Comparison of ENCODE assay signal across 26 cellular contexts in genomic region chr3:77066829-77067228, GRCh38. TPM values are rescaled to one million over a fixed set of nuclear protein-coding genes. Genes with fewer than 3 reads are reported as not detected.
"Had no signal": no experiment of that assay in that cellular context is flagged by ENCODE, and none has a peak within 500 bp of the region (broad histone marks: within the 10 kb centered on the region; RNA-seq: fewer than 3 reads in every experiment).

No MANE protein-coding gene starts in this region.

- H3K4me2 ChIP-seq: neural progenitor cell had no signal

- FAIRE-seq: urothelium cell line had no signal

- DNase-seq: hypothalamus; immature natural killer cell; left ventricle myocardium inferior; mammary epithelial cell; mesenchymal stem cell; naive thymus-derived CD8-positive, alpha-beta T cell; occipital lobe; right lobe of liver; spleen; stimulated activated CD4-positive, alpha-beta T cell treated with anti-CD3 and anti-CD28 coated beads, Interleukin-4, amount 100 ng/mL, for 24 hours; stimulated activated naive CD4-positive, alpha-beta T cell; tibial artery; trophoblast cell; upper lobe of right lung had no signal

- H3K27me3 ChIP-seq: neural progenitor cell, neutrophil, right atrium auricular region, right lobe of liver, spleen, suprapubic skin, tibial artery, upper lobe of right lung had no signal

- H2AFZ ChIP-seq: neural progenitor cell, parathyroid adenoma had no signal

- H3K36me3 Mint-ChIP-seq: immature natural killer cell; stimulated activated effector memory CD8-positive, alpha-beta T cell treated with anti-CD3 and anti-CD28 coated beads, Interleukin-12 subunit alpha, Interleukin-12 subunit beta, amount 100 ng/mL, for 72 hours had no signal

- H3K9ac ChIP-seq: neural progenitor cell, parathyroid adenoma had no signal

- H3K4me1 Mint-ChIP-seq: immature natural killer cell; naive thymus-derived CD8-positive, alpha-beta T cell; stimulated activated effector memory CD8-positive, alpha-beta T cell treated with anti-CD3 and anti-CD28 coated beads, Interleukin-12 subunit alpha, Interleukin-12 subunit beta, amount 100 ng/mL, for 72 hours had no signal

- ATAC-seq: naive thymus-derived CD8-positive, alpha-beta T cell; right lobe of liver; stimulated activated effector memory CD8-positive, alpha-beta T cell treated with anti-CD3 and anti-CD28 coated beads, Interleukin-12 subunit alpha, Interleukin-12 subunit beta, amount 100 ng/mL, for 72 hours; upper lobe of right lung had no signal

- H3K4me1 ChIP-seq: left ventricle myocardium inferior, parathyroid adenoma, right atrium auricular region, right lobe of liver, spleen, suprapubic skin, tibial artery, upper lobe of right lung had no signal

- H3K4me3 Mint-ChIP-seq: immature natural killer cell; naive thymus-derived CD8-positive, alpha-beta T cell; nephron; neural progenitor cell; stimulated activated effector memory CD8-positive, alpha-beta T cell treated with anti-CD3 and anti-CD28 coated beads, Interleukin-12 subunit alpha, Interleukin-12 subunit beta, amount 100 ng/mL, for 72 hours; stimulated activated naive CD8-positive, alpha-beta T cell treated with anti-CD3 and anti-CD28 coated beads, Interleukin-15, Interleukin-2, amounts not matched to agents 100 ng/mL and 50 ng/mL, for 24 hours had no signal

- H3K27ac Mint-ChIP-seq: immature natural killer cell; naive thymus-derived CD8-positive, alpha-beta T cell; neural progenitor cell; stimulated activated effector memory CD8-positive, alpha-beta T cell treated with anti-CD3 and anti-CD28 coated beads, Interleukin-12 subunit alpha, Interleukin-12 subunit beta, amount 100 ng/mL, for 72 hours; stimulated activated naive CD8-positive, alpha-beta T cell treated with anti-CD3 and anti-CD28 coated beads, Interleukin-15, Interleukin-2, amounts not matched to agents 100 ng/mL and 50 ng/mL, for 24 hours had no signal

- H3K79me2 ChIP-seq: parathyroid adenoma had no signal

- H3K9me3 ChIP-seq: neutrophil, right lobe of liver, tibial artery, upper lobe of right lung had no signal

- H3K4me3 ChIP-seq: left ventricle myocardium inferior, neural progenitor cell, right atrium auricular region, right lobe of liver, skin epidermis, spleen, suprapubic skin, thoracic aorta, tibial artery, upper lobe of right lung had no signal

- H3K27ac ChIP-seq: left ventricle myocardium inferior, neural progenitor cell, neutrophil, parathyroid adenoma, right atrium auricular region, right lobe of liver, skin epidermis, spleen, suprapubic skin, thoracic aorta, tibial artery, upper lobe of right lung had no signal

- H3K36me3 ChIP-seq: left ventricle myocardium inferior, neural progenitor cell, neutrophil, right atrium auricular region, right lobe of liver, spleen, suprapubic skin, thoracic aorta, tibial artery, upper lobe of right lung had no signal

- H3K27me3 Mint-ChIP-seq: naive thymus-derived CD8-positive, alpha-beta T cell; progenitor cell of endocrine pancreas; stimulated activated naive CD8-positive, alpha-beta T cell treated with anti-CD3 and anti-CD28 coated beads, Interleukin-15, Interleukin-2, amounts not matched to agents 100 ng/mL and 50 ng/mL, for 24 hours had no signal

RNA-seq across cellular contexts. Expression of gene ROBO2, which starts 26.9 kb away (rescaled TPM):
- total RNA-seq: naive thymus-derived CD8-positive, alpha-beta T cell had no signal
- polyA plus RNA-seq: immature natural killer cell; mammary epithelial cell; naive thymus-derived CD8-positive, alpha-beta T cell had no signal
